7 cellular contexts compared by ENCODE assay signal in genomic region chr2:12741361-12741760, GRCh38.
"Had no signal": no experiment of that assay in that cellular context is flagged by ENCODE, and none has a peak within 500 bp of the region (broad histone marks: within the 10 kb centered on the region; RNA-seq: fewer than 3 reads in every experiment).

No MANE protein-coding gene starts in this region.

- H3K27me3 Mint-ChIP-seq: activated naive CD8-positive, alpha-beta T cell treated with anti-CD3 and anti-CD28 coated beads for 36 hours; stimulated activated naive B cell treated with anti-CD40 and anti-IgM and Interleukin-4, amounts not matched to agents 10 μg/mL and 1 μg/mL and 100 μg/mL, for 72 hours had no signal

- H3K9me3 Mint-ChIP-seq: activated naive CD8-positive, alpha-beta T cell treated with anti-CD3 and anti-CD28 coated beads for 36 hours; endodermal cell; stimulated activated naive B cell treated with anti-CD40 and anti-IgM and Interleukin-4, amounts not matched to agents 10 μg/mL and 1 μg/mL and 100 μg/mL, for 72 hours had no signal

- H3K4me3 Mint-ChIP-seq: activated naive CD8-positive, alpha-beta T cell treated with anti-CD3 and anti-CD28 coated beads for 36 hours; endodermal cell; stimulated activated naive B cell treated with anti-CD40 and anti-IgM and Interleukin-4, amounts not matched to agents 10 μg/mL and 1 μg/mL and 100 μg/mL, for 72 hours had no signal

- DNase-seq: activated CD4-positive, alpha-beta T cell treated with anti-CD3 and anti-CD28 coated beads for 48 hours; activated naive CD8-positive, alpha-beta T cell treated with anti-CD3 and anti-CD28 coated beads for 36 hours; endodermal cell; stimulated activated CD4-positive, alpha-beta T cell treated with anti-CD3 and anti-CD28 coated beads, Interleukin-2, amount 100 ng/mL, for 48 hours; stimulated activated naive B cell treated with anti-CD40 and anti-IgM and Interleukin-4, amounts not matched to agents 10 μg/mL and 1 μg/mL and 100 μg/mL, for 72 hours; T-helper 2 cell; trophoblast cell had no signal

- H3K27ac Mint-ChIP-seq: activated naive CD8-positive, alpha-beta T cell treated with anti-CD3 and anti-CD28 coated beads for 36 hours; endodermal cell; stimulated activated naive B cell treated with anti-CD40 and anti-IgM and Interleukin-4, amounts not matched to agents 10 μg/mL and 1 μg/mL and 100 μg/mL, for 72 hours had no signal

- ATAC-seq: stimulated activated naive B cell treated with anti-CD40 and anti-IgM and Interleukin-4, amounts not matched to agents 10 μg/mL and 1 μg/mL and 100 μg/mL, for 72 hours had no signal
